In genomic region chr16:72850021-72850420, GRCh38 we compare ENCODE assay signal across 20 cellular contexts.
DNase-seq lines count a peak whose midpoint lies in the region; ATAC-seq, FAIRE-seq and TF ChIP-seq lines count a peak whose summit lies in the region.
"Had no signal": no experiment of that assay in that cellular context is flagged by ENCODE, and none has a peak within 500 bp of the region (broad histone marks: within the 10 kb centered on the region; RNA-seq: fewer than 3 reads in every experiment).

No MANE protein-coding gene starts in this region.

- H3K79me2 ChIP-seq in HepG2 (ENCODE audit: insufficient read depth, low read length), result peaks cover 4% of the 10 kb centered on the region

- no TSS peak for BruUV-seq in HepG2 (replicated peaks; lab: Mats Ljungman, UMichigan)

- no peak overlapping the region for H2BK5ac ChIP-seq in mesenchymal stem cell (ENCODE audit: low read depth, low read length, poor library complexity, severe bottlenecking)

- no peak overlapping the region for H3K27ac Mint-ChIP-seq in glutamatergic neuron (ENCODE audit: unreplicated experiment)
- H3K27ac Mint-ChIP-seq: GM23338 had no signal

- H2AFZ ChIP-seq in HepG2 (ENCODE audit: low read length), result no peak overlapping the region
- H2AFZ ChIP-seq in mesenchymal stem cell (ENCODE audit: low read depth, low read length), result no peak overlapping the region
- H2AFZ ChIP-seq: GM23338 had no signal

- H4K8ac ChIP-seq in mesenchymal stem cell (ENCODE audit: low read length), result no peak overlapping the region

- H3K4me3 Mint-ChIP-seq in glutamatergic neuron (ENCODE audit: unreplicated experiment), result no peak overlapping the region
- H3K4me3 Mint-ChIP-seq: GM23338 had no signal

- H3K23ac ChIP-seq in mesenchymal stem cell (ENCODE audit: low read length in 2 of 2), result no peak overlapping the region

- DNase-seq in HepG2 (ENCODE audit: low spot score), result no peak
- DNase-seq in mesenchymal stem cell, result no peak
- DNase-seq in glutamatergic neuron, result no peak
- no peak for DNase-seq in NCI-H1105 (lab: John Stamatoyannopoulos, UW)
- DNase-seq in activated naive CD4-positive, alpha-beta T cell (lab: John Stamatoyannopoulos, UW), result no peak
- no peak for DNase-seq in RWPE1 (ENCODE audit: low spot score)
- DNase-seq: ACHN; activated CD4-positive, alpha-beta T cell treated with anti-CD3 and anti-CD28 coated beads for 4 hours; activated gamma-delta T cell treated with Interleukin-2 at 50 U/mL for 16 hours; anterior cingulate cortex; colonic mucosa; mesendoderm; NCI-H1048; stimulated activated CD4-positive, alpha-beta T cell treated with anti-CD3 and anti-CD28 coated beads, Interleukin-2, amount 100 ng/mL, for 48 hours had no signal

- TF ChIP-seq EP300 in HepG2 (IDR thresholded peaks at IDR 0.05; ENCODE audit: low read depth in 2 of 2, low read length in 2 of 2) (no peak), HepG2 (CRISPR knock-in tag; IDR thresholded peaks at IDR 0.05; ENCODE audit: borderline replicate concordance) (no peak)

- H3K9ac ChIP-seq in liver (ENCODE audit: low read depth in 1 of 2, low read length in 2 of 2), result no peak overlapping the region
- no peak overlapping the region for H3K9ac ChIP-seq in HepG2 (ENCODE audit: insufficient read depth, low read depth, low read length)
- no peak overlapping the region for H3K9ac ChIP-seq in mesenchymal stem cell (ENCODE audit: low read length)
- peak overlapping the region; percentile 53 for H3K9ac ChIP-seq in skeletal muscle satellite cell (ENCODE audit: low read depth, low read length)

- H3K4me1 ChIP-seq in liver (ENCODE audit: control insufficient read depth in 4 of 4, insufficient read depth in 4 of 4, low read length in 3 of 4), result peaks cover 3 to 20% (median 11%) of the 10 kb centered on the region in 4 donors
- no peaks in the 10 kb centered on the region for H3K4me1 ChIP-seq in HepG2 (ENCODE audit: insufficient read depth, low read length)
- peaks cover 22% of the 10 kb centered on the region for H3K4me1 ChIP-seq in mesenchymal stem cell (ENCODE audit: control insufficient read depth, insufficient read depth, low read depth, low read length)
- peaks cover 47% of the 10 kb centered on the region for H3K4me1 ChIP-seq in skeletal muscle satellite cell (ENCODE audit: control insufficient read depth, insufficient read depth, low read length)
- H3K4me1 ChIP-seq: colonic mucosa had no signal

- WGBS in liver, result 98% methylated on average over 4 of the region's 4 CpGs
- 97% methylated on average over 4 of the region's 4 CpGs for WGBS in HepG2 (ENCODE audit: low lambda C conversion rate)
- 95% methylated on average over 3 of the region's 4 CpGs for WGBS in mesenchymal stem cell

- no peak overlapping the region for H2BK120ac ChIP-seq in mesenchymal stem cell (ENCODE audit: low read depth, low read length)

- no peak overlapping the region for H4K91ac ChIP-seq in mesenchymal stem cell (ENCODE audit: low read length)

- no peak for ATAC-seq in HepG2
- ATAC-seq: GM23338, K562 had no signal

- peak overlapping the region in 1 of 2 experiments; percentile 61 for H3K14ac ChIP-seq in mesenchymal stem cell (ENCODE audit: low read length in 2 of 2)

- H3K4me3 ChIP-seq in liver (ENCODE audit: low read depth in 1 of 3, low read length in 3 of 3) (no peak overlapping the region), HepG2 (replicated peaks in 1 of 3; ENCODE audit: insufficient read depth in 1 of 3, low read depth in 2 of 3, low read length in 3 of 3) (no peak overlapping the region), mesenchymal stem cell (ENCODE audit: insufficient read depth in 1 of 2, low read depth in 1 of 2, low read length in 2 of 2) (no peak overlapping the region), skeletal muscle satellite cell (ENCODE audit: low read length) (no peak overlapping the region)
- H3K4me3 ChIP-seq: colonic mucosa, GM23338, K562 had no signal

- no peaks in the 10 kb centered on the region for H3K36me3 Mint-ChIP-seq in glutamatergic neuron (ENCODE audit: unreplicated experiment)

- no peak overlapping the region for H3K18ac ChIP-seq in mesenchymal stem cell (ENCODE audit: low read depth in 1 of 2, low read length in 2 of 2)

- no peak for TF ChIP-seq POLR2A in HepG2 (IDR thresholded peaks at IDR 0.05; ENCODE audit: insufficient read depth in 1 of 2, low read depth in 2 of 2, low read length in 2 of 2)

- H3K36me3 ChIP-seq in liver (ENCODE audit: control insufficient read depth in 4 of 4, insufficient read depth in 3 of 4, low read depth in 1 of 4, low read length in 3 of 4), result no peaks in the 10 kb centered on the region
- peaks cover 3 to 31% of the 10 kb centered on the region in 2 experiments for H3K36me3 ChIP-seq in HepG2 (replicated peaks in 1 of 2; ENCODE audit: control insufficient read depth in 1 of 2, insufficient read depth in 2 of 2, low read length in 2 of 2)
- no peaks in the 10 kb centered on the region for H3K36me3 ChIP-seq in mesenchymal stem cell (ENCODE audit: control insufficient read depth in 1 of 2, insufficient read depth in 2 of 2, low read depth in 1 of 2, low read length in 2 of 2)
- H3K36me3 ChIP-seq in skeletal muscle satellite cell (ENCODE audit: insufficient read depth, low read length), result peaks cover 7% of the 10 kb centered on the region
- H3K36me3 ChIP-seq: colonic mucosa, neutrophil had no signal

- H3K4ac ChIP-seq in mesenchymal stem cell (ENCODE audit: low read depth in 1 of 2, low read length in 2 of 2), result no peak overlapping the region

- TF ChIP-seq RAD21 in liver (IDR thresholded peaks at IDR 0.05) (no peak), HepG2 (CRISPR knock-in tag; IDR thresholded peaks at IDR 0.05) (no peak)

- peaks cover 13% of the 10 kb centered on the region for H3K79me1 ChIP-seq in mesenchymal stem cell (replicated peaks; ENCODE audit: low read length, poor library complexity, severe bottlenecking)

- intact Hi-C loops in HepG2 (cut with micrococcal nuclease; ENCODE audit: unreplicated experiment), result no loop called here

- H3K9me3 ChIP-seq in liver (ENCODE audit: control insufficient read depth in 4 of 4, low read length in 3 of 4) (no peaks in the 10 kb centered on the region), HepG2 (ENCODE audit: low read length) (no peaks in the 10 kb centered on the region), mesenchymal stem cell (ENCODE audit: control insufficient read depth, low read length) (no peaks in the 10 kb centered on the region), skeletal muscle satellite cell (replicated peaks; ENCODE audit: low read length) (no peaks in the 10 kb centered on the region)
- H3K9me3 ChIP-seq: colonic mucosa, neutrophil had no signal

- peak overlapping the region; percentile 49 to 50 for H3K27ac ChIP-seq in liver (ENCODE audit: low read depth in 1 of 2, low read length in 2 of 2)
- H3K27ac ChIP-seq in HepG2 (ENCODE audit: extremely low read length, insufficient read depth, low read length), result no peak overlapping the region
- H3K27ac ChIP-seq in mesenchymal stem cell (ENCODE audit: low read length, poor library complexity, severe bottlenecking), result no peak overlapping the region
- H3K27ac ChIP-seq in RWPE1, result no peak overlapping the region; the same call in 1 of the 2 replicates
- H3K27ac ChIP-seq: colonic mucosa, HL-60, neutrophil had no signal

- peaks cover 5% of the 10 kb centered on the region for H3K27me3 Mint-ChIP-seq in glutamatergic neuron (ENCODE audit: unreplicated experiment)

- H4K20me1 ChIP-seq in HepG2 (ENCODE audit: insufficient read depth, low read length), result peaks cover 4% of the 10 kb centered on the region; the same call in 1 of the 2 replicates

- peaks cover 33% of the 10 kb centered on the region for H3K4me1 Mint-ChIP-seq in glutamatergic neuron (ENCODE audit: low read depth, unreplicated experiment)

- H2AK5ac ChIP-seq in mesenchymal stem cell (ENCODE audit: low read length, severe bottlenecking), result peak overlapping the region; percentile 26

- H3K9me3 Mint-ChIP-seq in glutamatergic neuron (ENCODE audit: unreplicated experiment), result peaks cover 1% of the 10 kb centered on the region
- H3K9me3 Mint-ChIP-seq: GM23338 had no signal

- H3K27me3 ChIP-seq in liver (ENCODE audit: control insufficient read depth in 4 of 4, insufficient read depth in 4 of 4, low read length in 3 of 4) (no peaks in the 10 kb centered on the region), HepG2 (ENCODE audit: control insufficient read depth in 1 of 2, insufficient read depth in 2 of 2, low read length in 2 of 2) (no peaks in the 10 kb centered on the region), mesenchymal stem cell (ENCODE audit: control insufficient read depth in 1 of 2, insufficient read depth in 1 of 2, low read length in 2 of 2) (no peaks in the 10 kb centered on the region), skeletal muscle satellite cell (ENCODE audit: control insufficient read depth, insufficient read depth, low read length) (no peaks in the 10 kb centered on the region)
- H3K27me3 ChIP-seq: colonic mucosa had no signal

- no peak overlapping the region for H2BK15ac ChIP-seq in mesenchymal stem cell (ENCODE audit: low read depth, poor library complexity, severe bottlenecking)

- POLR2A ChIA-PET in HepG2 (lab: Yijun Ruan, JAX), result no interaction called here
- POLR2A ChIA-PET in RWPE1 (lab: Yijun Ruan, JAX; ENCODE audit: low non-redundant PET), result no interaction called here

- TF ChIP-seq CTCF in liver (IDR thresholded peaks at IDR 0.05; ENCODE audit: low read depth, low read length, missing input control) (no peak), HepG2 (CRISPR knock-in tag; IDR thresholded peaks at IDR 0.05) (no peak), glutamatergic neuron (IDR thresholded peaks at IDR 0.05; ENCODE audit: partially characterized antibody, unreplicated experiment) (no peak), RWPE1 (conservative IDR thresholded peaks at IDR 0.05; ENCODE audit: low read depth) (no peak)

- peak overlapping the region; percentile 81 to 87 for H2BK12ac ChIP-seq in mesenchymal stem cell (ENCODE audit: low read length in 2 of 2)

- no peak for FAIRE-seq in HepG2 (lab: Jason Lieb, UNC)
- FAIRE-seq: K562 had no signal

- in situ Hi-C loops in HepG2 (cut with HindIII; ENCODE audit: extremely low pct_ligation_motif_present, low pct_unique_long_range_greater_than_20kb), result no loop called here

- CTCF ChIA-PET in HepG2 (lab: Yijun Ruan, JAX; ENCODE audit: low intra/inter-chr PET ratio, low total read pairs), result no interaction called here
- CTCF ChIA-PET in RWPE1 (lab: Yijun Ruan, JAX), result interaction anchor here (0.6 to 0.7 kb wide), 2 partner anchors 246 to 349 kb away, joined by 3 to 7 read pairs; no protein-coding TSS in a partner anchor

- H3K4me2 ChIP-seq in HepG2 (ENCODE audit: low read depth, low read length), result no peak overlapping the region
- H3K4me2 ChIP-seq in mesenchymal stem cell (ENCODE audit: low read length, poor library complexity, severe bottlenecking), result no peak overlapping the region
- H3K4me2 ChIP-seq in skeletal muscle satellite cell (ENCODE audit: low read length), result no peak overlapping the region
- H3K4me2 ChIP-seq: GM23338 had no signal

TF ChIP-seq in liver, 16 proteins besides CTCF, POLR2A, EP300 and RAD21 (continues in another document):
- TF ChIP-seq FOXA1 (IDR thresholded peaks at IDR 0.05) (no peak), HNF4A (conservative IDR thresholded peaks at IDR 0.05) (no peak), RXRA (IDR thresholded peaks at IDR 0.05) (no peak), TAF1 (conservative IDR thresholded peaks at IDR 0.05) (no peak)

TF ChIP-seq in HepG2, 621 proteins besides CTCF, POLR2A, EP300 and RAD21 (continues in another document):
- TF ChIP-seq SIX1 (CRISPR knock-in tag; IDR thresholded peaks at IDR 0.05; ENCODE audit: borderline replicate concordance) (no peak), BCL6 (CRISPR knock-in tag; IDR thresholded peaks at IDR 0.05) (no peak)

Comparison
In these comparisons a context has a peak if more than half of its experiments do, and no peak if none do; other contexts are left out.
1. H3K27ac ChIP-seq: peak in liver (2 of 2); none in HepG2 (single experiment), mesenchymal stem cell (single experiment) and RWPE1 (single experiment).